Comparison of ENCODE assay signal across 1 cellular context in the genomic region with DNA sequence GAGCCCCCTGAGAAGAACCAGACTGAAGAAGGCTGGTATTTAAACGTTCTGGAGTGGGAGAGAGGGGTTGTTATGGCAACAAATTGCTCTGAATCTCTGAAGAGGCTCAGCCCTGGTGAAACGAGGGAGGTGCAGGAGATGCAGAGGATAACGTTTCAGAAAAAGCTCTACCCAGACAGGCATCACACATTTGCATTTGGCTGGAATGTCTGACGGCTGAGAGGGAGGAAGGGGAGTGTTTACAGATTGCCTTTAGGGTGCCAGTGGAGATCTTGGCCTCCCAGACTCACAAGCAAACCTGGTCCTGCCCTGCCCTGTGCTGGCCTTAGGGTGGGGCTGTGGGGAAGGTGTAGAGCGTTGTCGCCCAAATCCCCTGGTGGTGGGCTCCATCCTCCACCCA.
TF ChIP-seq lines count a peak whose summit lies in the region.

No MANE protein-coding gene starts in this region.

TF ChIP-seq in IMR-90, 13 proteins besides CTCF, POLR2A, EP300 and RAD21:
- TF ChIP-seq MAZ (IDR thresholded peaks at IDR 0.05; ENCODE audit: borderline replicate concordance, low read depth, low read length) (no peak), SMC3 (IDR thresholded peaks at IDR 0.05; ENCODE audit: low read depth, low read length) (no peak)
